Comparison of ENCODE assay signal across 12 cellular contexts in genomic region chr10:49649294-49649693, GRCh38. TPM values are rescaled to one million over a fixed set of nuclear protein-coding genes. Genes with fewer than 3 reads are reported as not detected.
DNase-seq lines count a peak whose midpoint lies in the region; ATAC-seq and TF ChIP-seq lines count a peak whose summit lies in the region.
"Had no signal": no experiment of that assay in that cellular context is flagged by ENCODE, and none has a peak within 500 bp of the region (broad histone marks: within the 10 kb centered on the region; RNA-seq: fewer than 3 reads in every experiment).

No MANE protein-coding gene starts in this region.

- no peaks in the 10 kb centered on the region for H3K36me3 Mint-ChIP-seq in endothelial cell (ENCODE audit: low read depth, unreplicated experiment)
- H3K36me3 Mint-ChIP-seq: activated naive CD4-positive, alpha-beta T cell treated with anti-CD3 and anti-CD28 coated beads, Interleukin-2, amount 50 U/mL, for 24 hours had no signal

- H3K27me3 ChIP-seq in right atrium auricular region = no peaks in the 10 kb centered on the region

- TF ChIP-seq CTCF in right atrium auricular region (IDR thresholded peaks at IDR 0.05) (no peak), endothelial cell (IDR thresholded peaks at IDR 0.05; ENCODE audit: unreplicated experiment) (no peak)

- no peaks in the 10 kb centered on the region for H3K9me3 ChIP-seq in right atrium auricular region

- ATAC-seq in left ventricle myocardium superior (no peak), HG02678 (IDR thresholded peaks at IDR 0.05; ENCODE audit: unreplicated experiment) (no peak), GM19467 (IDR thresholded peaks at IDR 0.05; ENCODE audit: unreplicated experiment) (no peak)
- ATAC-seq: SK-N-SH treated with all-trans-retinoic acid at 6 μM for 48 hours had no signal

- H3K27me3 Mint-ChIP-seq in endothelial cell (ENCODE audit: unreplicated experiment) = peaks cover 14% of the 10 kb centered on the region

- intact Hi-C loops in left ventricle myocardium superior (cut with micrococcal nuclease) = no loop called here

- DNase-seq in right atrium auricular region (ENCODE audit: low spot score) = peak; percentile 32
- no peak for DNase-seq in left ventricle myocardium superior
- peak; percentile 18 for DNase-seq in RPMI8226
- DNase-seq in endothelial cell (ENCODE audit: low spot score) = peak; percentile 23
- no peak for DNase-seq in DMS79 (lab: John Stamatoyannopoulos, UW)
- DNase-seq in foreskin melanocyte = no peak
- DNase-seq: NCI-H2081 had no signal

- H3K27ac ChIP-seq in right atrium auricular region = no peak overlapping the region

- no peaks in the 10 kb centered on the region for H3K9me3 Mint-ChIP-seq in endothelial cell (ENCODE audit: unreplicated experiment)
- H3K9me3 Mint-ChIP-seq: activated naive CD4-positive, alpha-beta T cell treated with anti-CD3 and anti-CD28 coated beads, Interleukin-2, amount 50 U/mL, for 24 hours had no signal

- H3K4me1 ChIP-seq in right atrium auricular region = no peaks in the 10 kb centered on the region

- no peaks in the 10 kb centered on the region for H3K36me3 ChIP-seq in right atrium auricular region

- H3K4me1 Mint-ChIP-seq in endothelial cell (ENCODE audit: unreplicated experiment) = peaks cover 32% of the 10 kb centered on the region
- H3K4me1 Mint-ChIP-seq: activated naive CD4-positive, alpha-beta T cell treated with anti-CD3 and anti-CD28 coated beads, Interleukin-2, amount 50 U/mL, for 24 hours had no signal

- H3K27ac Mint-ChIP-seq in endothelial cell (ENCODE audit: unreplicated experiment) = peak overlapping the region; percentile 37
- H3K27ac Mint-ChIP-seq: activated naive CD4-positive, alpha-beta T cell treated with anti-CD3 and anti-CD28 coated beads, Interleukin-2, amount 50 U/mL, for 24 hours had no signal

- no peak overlapping the region for H3K4me3 ChIP-seq in right atrium auricular region

- no peak overlapping the region for H3K4me3 Mint-ChIP-seq in endothelial cell (ENCODE audit: unreplicated experiment)
- H3K4me3 Mint-ChIP-seq: activated naive CD4-positive, alpha-beta T cell treated with anti-CD3 and anti-CD28 coated beads, Interleukin-2, amount 50 U/mL, for 24 hours had no signal

RNA-seq across cellular contexts. Expression of gene C10orf53, which starts 30.2 kb away (rescaled TPM):
- total RNA-seq in right atrium auricular region (not detected), left ventricle myocardium superior (not detected), endothelial cell (ENCODE audit: unreplicated experiment) (not detected)
- total RNA-seq: osteoblast had no signal

RNA-seq across cellular contexts. Expression of gene CHAT, which starts 35.5 kb away (rescaled TPM):
- total RNA-seq in right atrium auricular region (not detected), left ventricle myocardium superior (not detected), endothelial cell (ENCODE audit: unreplicated experiment) (0.23 TPM)
- total RNA-seq: osteoblast had no signal

RNA-seq across cellular contexts. Expression of gene SLC18A3, which starts 39.2 kb away (rescaled TPM):
- total RNA-seq in right atrium auricular region (not detected), left ventricle myocardium superior (not detected), endothelial cell (ENCODE audit: unreplicated experiment) (0.72 TPM)
- total RNA-seq: osteoblast had no signal

Comparison
In these comparisons a context has a peak if more than half of its experiments do, and no peak if none do; other contexts are left out.
1. DNase-seq: peak in right atrium auricular region (single experiment), RPMI8226 (single experiment) and endothelial cell (single experiment); none in left ventricle myocardium superior (single experiment), DMS79 (single experiment) and foreskin melanocyte (single experiment).